In the genomic region with DNA sequence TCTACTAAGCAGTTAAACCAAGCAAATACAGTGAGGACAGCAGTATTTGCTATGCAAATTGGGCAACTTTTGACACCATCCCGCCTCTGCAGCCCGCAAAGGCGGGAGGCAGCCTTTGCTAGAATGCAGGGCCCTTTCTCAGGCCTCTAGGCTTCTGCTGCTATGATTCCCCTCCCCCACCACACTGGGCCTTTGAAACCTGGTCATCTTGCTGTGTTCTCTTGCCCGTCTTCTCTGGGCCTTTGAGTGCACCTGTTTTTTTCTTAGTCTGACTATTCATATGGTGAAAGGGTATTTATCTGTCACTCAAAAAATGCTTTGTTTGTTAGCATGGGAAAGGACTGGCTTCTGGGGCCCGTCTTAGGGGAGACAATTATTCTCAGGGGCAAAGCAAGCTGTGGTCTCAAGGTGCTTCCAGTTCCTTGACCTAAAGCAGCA, we compare ENCODE assay signal across 12 cellular contexts.
A peak's percentile ranks its signal among the peaks of the same experiment; 100 is the strongest.
DNase-seq lines count a peak whose midpoint lies in the region; ATAC-seq and TF ChIP-seq lines count a peak whose summit lies in the region.
"Had no signal": no experiment of that assay in that cellular context is flagged by ENCODE, and none has a peak within 500 bp of the region (broad histone marks: within the 10 kb centered on the region; RNA-seq: fewer than 3 reads in every experiment).

No MANE protein-coding gene starts in this region.

- CTCF ChIA-PET in Calu3 (lab: Charles Lee): no interaction called here

- no TSS peak for BruUV-seq in Calu3 (replicated peaks; lab: Mats Ljungman, UMichigan)

- DNase-seq in iPS DF 4.7 (ENCODE audit: extremely low read depth, low spot score): peak; percentile 51
- no peak for DNase-seq in Calu3
- no peak for DNase-seq in NCI-H524 (lab: John Stamatoyannopoulos, UW)
- DNase-seq in MG63: no peak
- DNase-seq in occipital lobe (lab: John Stamatoyannopoulos, UW): no peak
- DNase-seq: AML-193, WERI-Rb-1 had no signal

- intact Hi-C loops in Calu3 (cut with micrococcal nuclease; ENCODE audit: unreplicated experiment): no loop called here

- ATAC-seq in GM18505 (IDR thresholded peaks at IDR 0.05; ENCODE audit: unreplicated experiment) (peak; percentile 60), GM21529 (IDR thresholded peaks at IDR 0.05; ENCODE audit: unreplicated experiment) (peak; percentile 84), HG03432 (IDR thresholded peaks at IDR 0.05; ENCODE audit: unreplicated experiment) (peak; percentile 66)
- ATAC-seq: K562 had no signal

- no peak for TF ChIP-seq POLR2A in GM18505 (IDR thresholded peaks at IDR 0.05; ENCODE audit: borderline replicate concordance, extremely low read depth, insufficient read depth, insufficient read length)

- no peaks in the 10 kb centered on the region; the same call in 1 of the 2 replicates for H3K9me3 ChIP-seq in MG63

- no peaks in the 10 kb centered on the region for H3K36me3 Mint-ChIP-seq in Calu3 (ENCODE audit: insufficient read depth, unreplicated experiment)

- H3K27me3 Mint-ChIP-seq in Calu3 (ENCODE audit: unreplicated experiment): no peaks in the 10 kb centered on the region

- H3K4me1 Mint-ChIP-seq in Calu3 (ENCODE audit: low read depth, unreplicated experiment): peaks cover 10% of the 10 kb centered on the region

- H3K27ac Mint-ChIP-seq in Calu3 (ENCODE audit: unreplicated experiment): no peak overlapping the region

- no peak overlapping the region for H3K4me3 Mint-ChIP-seq in Calu3 (ENCODE audit: low read depth, unreplicated experiment)

- H3K4me3 ChIP-seq in MG63: no peak overlapping the region
- H3K4me3 ChIP-seq: cardiac muscle cell, K562 had no signal

- H3K27me3 ChIP-seq in MG63: no peaks in the 10 kb centered on the region
- H3K27me3 ChIP-seq: cardiac muscle cell had no signal

- no peaks in the 10 kb centered on the region for H3K36me3 ChIP-seq in MG63
- H3K36me3 ChIP-seq: cardiac muscle cell, WERI-Rb-1 had no signal

- no peak for TF ChIP-seq CTCF in Calu3 (IDR thresholded peaks at IDR 0.05; ENCODE audit: unreplicated experiment)

- H3K9me3 Mint-ChIP-seq in Calu3 (ENCODE audit: low read depth, unreplicated experiment): no peaks in the 10 kb centered on the region
